ENCODE assay signal across 21 cellular contexts in the genomic region with DNA sequence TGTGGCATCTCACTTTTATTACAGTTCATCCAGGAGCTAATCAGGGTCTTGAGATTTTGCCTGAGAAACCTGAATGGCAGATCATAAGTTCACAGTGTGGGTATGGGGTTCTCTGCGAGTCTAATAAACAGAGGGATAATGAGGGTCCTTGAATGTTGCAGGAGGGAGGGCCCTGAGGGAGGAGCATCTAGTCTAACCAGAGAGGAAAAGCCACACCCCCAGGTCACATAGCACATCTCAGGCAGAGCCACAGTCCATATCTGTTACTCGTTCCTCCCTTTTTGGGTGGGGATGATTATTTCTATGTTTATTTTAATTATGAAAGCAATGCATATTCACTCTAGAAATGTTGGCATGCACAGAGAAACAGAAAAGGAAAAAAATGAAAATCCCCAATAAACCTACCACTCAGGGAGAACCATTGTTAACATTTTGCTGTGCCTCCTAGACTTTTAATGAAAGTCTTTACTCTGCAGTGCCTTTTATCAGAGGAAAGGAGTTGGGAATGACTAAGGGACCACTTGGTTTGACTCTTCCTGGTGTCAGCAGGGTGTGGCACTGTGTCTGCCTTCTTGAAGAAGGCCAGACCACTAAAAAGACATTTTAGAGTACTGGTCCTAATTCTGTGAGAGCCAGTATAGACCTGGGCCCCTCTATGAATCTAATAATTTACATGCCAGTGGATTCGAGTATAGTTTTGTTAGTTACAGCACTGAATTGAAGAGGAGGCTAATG. TPM values are rescaled to one million over a fixed set of nuclear protein-coding genes. Genes with fewer than 3 reads are reported as not detected.
DNase-seq lines count a peak whose midpoint lies in the region; ATAC-seq, FAIRE-seq and TF ChIP-seq lines count a peak whose summit lies in the region.
"Had no signal": no experiment of that assay in that cellular context is flagged by ENCODE, and none has a peak within 500 bp of the region (broad histone marks: within the 10 kb centered on the region; RNA-seq: fewer than 3 reads in every experiment).

No MANE protein-coding gene starts in this region.

- intact Hi-C loops in PC-9 (cut with micrococcal nuclease; ENCODE audit: unreplicated experiment) (no loop called here), vagina (cut with DNase I) (no loop called here)

- H3K9me3 ChIP-seq in GM23248 (ENCODE audit: low read depth) (no peaks in the 10 kb centered on the region), PC-9 (ENCODE audit: insufficient read depth, low read depth) (peaks cover 3% of the 10 kb centered on the region; the same call in 1 of the 2 replicates), small intestine (ENCODE audit: control insufficient read depth, low read depth) (no peaks in the 10 kb centered on the region), vagina (no peaks in the 10 kb centered on the region)
- H3K9me3 ChIP-seq: heart right ventricle, ovary, sigmoid colon, thoracic aorta had no signal

- no peaks in the 10 kb centered on the region for H3K27me3 ChIP-seq in GM23248 (replicated peaks; ENCODE audit: insufficient read depth)
- no peaks in the 10 kb centered on the region for H3K27me3 ChIP-seq in PC-9 (ENCODE audit: insufficient read depth, low read depth)
- no peaks in the 10 kb centered on the region for H3K27me3 ChIP-seq in small intestine (ENCODE audit: control insufficient read depth in 2 of 2, insufficient read depth in 2 of 2, low read length in 2 of 2)
- no peaks in the 10 kb centered on the region for H3K27me3 ChIP-seq in vagina
- H3K27me3 ChIP-seq: ovary, sigmoid colon had no signal

- H3K79me2 ChIP-seq in GM23248 (ENCODE audit: insufficient read depth) (no peaks in the 10 kb centered on the region), PC-9 (ENCODE audit: low read depth) (peaks cover 55% of the 10 kb centered on the region)

- H3K9me2 ChIP-seq in GM23248 (ENCODE audit: insufficient read depth) = no peaks in the 10 kb centered on the region
- no peaks in the 10 kb centered on the region for H3K9me2 ChIP-seq in PC-9 (ENCODE audit: insufficient read depth)

- H3K4me1 ChIP-seq in GM23248 (ENCODE audit: insufficient read depth) (peaks cover 25% of the 10 kb centered on the region), PC-9 (replicated peaks; ENCODE audit: insufficient read depth) (peaks cover 62% of the 10 kb centered on the region), small intestine (ENCODE audit: control insufficient read depth in 2 of 2, insufficient read depth in 1 of 2, low read depth in 1 of 2, low read length in 1 of 2) (peaks cover 0 to 14% of the 10 kb centered on the region in 2 donors), vagina (peaks cover 25% of the 10 kb centered on the region)

- TF ChIP-seq POLR2A in vagina (IDR thresholded peaks at IDR 0.05) = no peak

- TF ChIP-seq CTCF in PC-9 (conservative IDR thresholded peaks at IDR 0.05) = no peak
- TF ChIP-seq CTCF in fibroblast of mammary gland (conservative IDR thresholded peaks at IDR 0.05; ENCODE audit: control insufficient read depth, insufficient read depth, low read depth, low read length) = no peak
- no peak for TF ChIP-seq CTCF in vagina (IDR thresholded peaks at IDR 0.05)

- H3K27ac ChIP-seq in GM23248 (peak overlapping the region; percentile 61), PC-9 (peak overlapping the region; percentile 77), small intestine (ENCODE audit: low read depth in 1 of 2, low read length in 1 of 2) (peak overlapping the region in 1 of 2 donors; percentile 57), vagina (no peak overlapping the region)
- H3K27ac ChIP-seq: BLaER1 treated with 17β-estradiol and CSF1 and Interleukin-3, amounts not matched to agents 10 nM and 100 nM; heart right ventricle; ovary; thoracic aorta had no signal

- H3F3A ChIP-seq in GM23248 (ENCODE audit: insufficient read depth) = peaks cover 38% of the 10 kb centered on the region
- peaks cover 57% of the 10 kb centered on the region for H3F3A ChIP-seq in PC-9 (ENCODE audit: insufficient read depth, low read depth)

- H3K4me3 ChIP-seq in GM23248 = 0 out of 2 replicates have a peak overlapping the region, but pooled peaks have one; percentile 0
- no peak overlapping the region; the same call in 1 of the 2 replicates for H3K4me3 ChIP-seq in PC-9
- H3K4me3 ChIP-seq in fibroblast of mammary gland (ENCODE audit: control insufficient read depth, low read depth, low read length) = no peak overlapping the region
- H3K4me3 ChIP-seq in small intestine (ENCODE audit: low read depth in 1 of 2, low read length in 2 of 2) = no peak overlapping the region
- no peak overlapping the region for H3K4me3 ChIP-seq in vagina
- H3K4me3 ChIP-seq: BLaER1 treated with 17β-estradiol and CSF1 and Interleukin-3, amounts not matched to agents 10 nM and 100 nM; heart right ventricle; ovary; sigmoid colon; thoracic aorta had no signal

- no peaks in the 10 kb centered on the region for H3K36me3 ChIP-seq in GM23248 (ENCODE audit: low read depth)
- H3K36me3 ChIP-seq in PC-9 (ENCODE audit: low read depth) = peaks cover 8% of the 10 kb centered on the region; the same call in 1 of the 2 replicates
- no peaks in the 10 kb centered on the region for H3K36me3 ChIP-seq in small intestine (ENCODE audit: control insufficient read depth in 2 of 2, insufficient read depth in 2 of 2, low read length in 2 of 2)
- no peaks in the 10 kb centered on the region for H3K36me3 ChIP-seq in vagina
- H3K36me3 ChIP-seq: heart right ventricle, ovary, sigmoid colon, thoracic aorta had no signal

- in situ Hi-C loops in GM23248 (cut with MboI) = no loop called here

- H3K4me2 ChIP-seq in GM23248 (ENCODE audit: unreplicated experiment) = peak overlapping the region; percentile 46
- peak overlapping the region; percentile 94 for H3K4me2 ChIP-seq in PC-9

- FAIRE-seq in small intestine (lab: Jason Lieb, UNC) = no peak
- FAIRE-seq: keratinocyte had no signal

- no peak overlapping the region for H2AFZ ChIP-seq in GM23248
- no peak overlapping the region for H2AFZ ChIP-seq in PC-9

- BruUV-seq in PC-9 (replicated peaks; lab: Mats Ljungman, UMichigan) = no TSS peak

- peak; percentile 68 for DNase-seq in GM23248
- DNase-seq in PC-9 = no peak
- peak; percentile 56 for DNase-seq in fibroblast of mammary gland (ENCODE audit: low read depth)
- DNase-seq in small intestine = peak; percentile 20
- no peak for DNase-seq in vagina (ENCODE audit: extremely low spot score in 2 of 2)
- no peak for DNase-seq in SHP77 (lab: John Stamatoyannopoulos, UW)
- DNase-seq in SW480 (ENCODE audit: low spot score) = no peak
- DNase-seq: activated CD4-positive, alpha-beta T cell treated with anti-CD3 and anti-CD28 coated beads for 36 hours; activated CD8-positive, alpha-beta memory T cell treated with anti-CD3 and anti-CD28 coated beads, Interleukin-2, amount 50 U/mL, for 4 hours; activated gamma-delta T cell; heart right ventricle; Kasumi-1; ovary; SHP77 treated with DMSO at 0.1 percent for 48 hours; sigmoid colon; stimulated activated CD4-positive, alpha-beta T cell treated with anti-CD3 and anti-CD28 coated beads, Interleukin-4, amount 100 ng/mL, for 1 hour; stimulated activated CD8-positive, alpha-beta memory T cell treated with anti-CD3 and anti-CD28 coated beads, Interleukin-4, amount 100 ng/mL, for 48 hours had no signal

- no peaks in the 10 kb centered on the region for H4K20me1 ChIP-seq in GM23248 (ENCODE audit: insufficient read depth)
- H4K20me1 ChIP-seq in PC-9 (ENCODE audit: insufficient read depth) = no peaks in the 10 kb centered on the region

- CTCF ChIA-PET in PC-9 (lab: Charles Lee) = interaction anchor here (0.7 kb wide), 1 partner anchor 35 kb away, joined by 3 read pairs; no protein-coding TSS in a partner anchor

- ATAC-seq in HG03097 (IDR thresholded peaks at IDR 0.05; ENCODE audit: low FRiP score, unreplicated experiment) = no peak
- ATAC-seq: heart right ventricle had no signal

- 54 to 62% methylated on average over 3 of the region's 3 CpGs for WGBS in GM23248 (ENCODE audit: low coverage in 1 of 2, low lambda C conversion rate in 2 of 2, missing lambda C conversion rate in 2 of 2), 2 experiments
- 40 to 63% (median 46%) methylated on average over 3 of the region's 3 CpGs for WGBS in small intestine, 3 donors

- POLR2A ChIA-PET in PC-9 (lab: Charles Lee; ENCODE audit: unreplicated experiment) = interaction anchor here (0.6 kb wide), 1 partner anchor 548 kb away, joined by 5 read pairs; no protein-coding TSS in a partner anchor

- H3K9ac ChIP-seq in GM23248 = peak overlapping the region; percentile 16; the same call in 1 of the 2 replicates
- H3K9ac ChIP-seq: BLaER1 treated with 17β-estradiol and CSF1 and Interleukin-3, amounts not matched to agents 10 nM and 100 nM had no signal

RNA-seq across cellular contexts. Expression of gene GALNT12, which starts 2.8 kb away (rescaled TPM):
- 7.8 and 10.1 TPM in 2 replicates for total RNA-seq in GM23248 (2014; rRNA removed; shearing (Covaris generic))
- 0.74 and 1.5 TPM in 2 replicates for polyA plus RNA-seq in GM23248 (2016; fragmentation: Nextera tagmentation; extraction: Ambion mirVana)
- 50.3 and 52.9 TPM in 2 replicates for total RNA-seq in PC-9 (2021)
- 10 to 100 TPM in 2 of 3 donors, 1 to 10 TPM in 1; 7.8 to 18.1 (median 17.2) TPM for polyA plus RNA-seq in small intestine
- total RNA-seq in vagina = 5.4 TPM

RNA-seq across cellular contexts. Expression of gene ANKS6, which starts 13.9 kb away (rescaled TPM):
- 14.4 and 26.4 TPM in 2 replicates for total RNA-seq in GM23248 (2014; rRNA removed; shearing (Covaris generic))
- polyA plus RNA-seq in GM23248 (2016; fragmentation: Nextera tagmentation; extraction: Ambion mirVana) (6.1 and 7.1 TPM in 2 replicates), small intestine (10 to 100 TPM; 17.3 to 20.1 (median 18.4) TPM)
- total RNA-seq in PC-9 (2021) (74.7 and 87.7 TPM in 2 replicates), vagina (10.8 TPM)

Comparison
In these comparisons a context has a peak if more than half of its experiments do, and no peak if none do; other contexts are left out.
1. DNase-seq: peak in GM23248 (single experiment), fibroblast of mammary gland (single experiment) and small intestine (single experiment); none in PC-9 (0 of 2), vagina (0 of 2), SHP77 (0 of 2) and SW480 (single experiment).